ENCODE assay signal across 8 cellular contexts in the genomic region with DNA sequence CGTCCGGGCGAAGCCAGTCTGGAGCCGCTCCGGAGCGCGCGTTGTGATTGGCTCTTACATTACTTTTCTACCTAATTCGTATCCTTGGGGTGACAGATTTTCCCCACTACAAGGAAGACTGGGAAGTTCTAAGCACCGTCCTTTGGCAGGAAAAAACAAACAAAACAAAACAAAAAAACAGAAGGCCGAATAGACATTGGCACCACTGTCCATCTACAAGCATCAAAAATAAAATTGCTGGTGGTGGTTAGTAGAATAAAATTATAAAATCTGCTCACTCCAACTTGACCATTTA. TPM values are rescaled to one million over a fixed set of nuclear protein-coding genes. Genes with fewer than 3 reads are reported as not detected.
DNase-seq lines count a peak whose midpoint lies in the region; ATAC-seq and TF ChIP-seq lines count a peak whose summit lies in the region.

No MANE protein-coding gene starts in this region.

- no peak for TF ChIP-seq POLR2A in esophagus muscularis mucosa (IDR thresholded peaks at IDR 0.05; ENCODE audit: low read depth)

- H3K36me3 Mint-ChIP-seq in activated T-cell treated with anti-CD3 and anti-CD28 coated beads, Interleukin-2, amount 50 U/mL, for 4 hours (ENCODE audit: insufficient read depth), result no peaks in the 10 kb centered on the region
- no peaks in the 10 kb centered on the region for H3K36me3 Mint-ChIP-seq in neural crest cell (ENCODE audit: low read depth)

- DNase-seq in activated T-cell treated with anti-CD3 and anti-CD28 coated beads, Interleukin-2, amount 50 U/mL, for 4 hours, result no peak
- DNase-seq in activated T-cell treated with anti-CD3 and anti-CD28 coated beads for 4 hours, result no peak
- DNase-seq in RWPE2 (ENCODE audit: low spot score), result no peak
- no peak for DNase-seq in esophagus muscularis mucosa (ENCODE audit: extremely low spot score)
- no peak for DNase-seq in neural crest cell (ENCODE audit: low read depth, low spot score)
- no peak for DNase-seq in COLO829 (ENCODE audit: low spot score)
- DNase-seq in HT-29 (ENCODE audit: low spot score), result no peak

- H3K27me3 Mint-ChIP-seq in activated T-cell treated with anti-CD3 and anti-CD28 coated beads, Interleukin-2, amount 50 U/mL, for 4 hours (ENCODE audit: low read depth), result peaks cover 42% of the 10 kb centered on the region
- H3K27me3 Mint-ChIP-seq in neural crest cell (ENCODE audit: low read depth), result peaks cover 80% of the 10 kb centered on the region

- H3K4me1 Mint-ChIP-seq in activated T-cell treated with anti-CD3 and anti-CD28 coated beads, Interleukin-2, amount 50 U/mL, for 4 hours (ENCODE audit: low read depth), result peaks cover 21% of the 10 kb centered on the region
- peaks cover 26% of the 10 kb centered on the region for H3K4me1 Mint-ChIP-seq in neural crest cell

- H3K4me3 ChIP-seq in RWPE2 (ENCODE audit: severe bottlenecking) (peak overlapping the region; percentile 48), esophagus muscularis mucosa (peak overlapping the region; percentile 68 to 89 (median 81))

- peak overlapping the region; percentile 97 for H3K27ac Mint-ChIP-seq in neural crest cell (ENCODE audit: unreplicated experiment)

- intact Hi-C loops in esophagus muscularis mucosa (cut with DNase I), result no loop called here

- no peaks in the 10 kb centered on the region for H3K36me3 ChIP-seq in RWPE2 (ENCODE audit: low read depth)
- no peaks in the 10 kb centered on the region for H3K36me3 ChIP-seq in esophagus muscularis mucosa

- ATAC-seq in activated T-cell treated with anti-CD3 and anti-CD28 coated beads, Interleukin-2, amount 50 U/mL, for 4 hours, result peak in 1 of 2 donors; percentile 24
- ATAC-seq in HG02870 (IDR thresholded peaks at IDR 0.05; ENCODE audit: unreplicated experiment) (peak; percentile 41), RWPE2 (ENCODE audit: low read depth) (peak; percentile 31)

- peaks cover 4% of the 10 kb centered on the region for H3K9me3 Mint-ChIP-seq in activated T-cell treated with anti-CD3 and anti-CD28 coated beads, Interleukin-2, amount 50 U/mL, for 4 hours
- peaks cover 2% of the 10 kb centered on the region for H3K9me3 Mint-ChIP-seq in neural crest cell

- peaks cover 39% of the 10 kb centered on the region for H3K4me1 ChIP-seq in RWPE2 (ENCODE audit: insufficient read depth, poor library complexity, severe bottlenecking)
- peaks cover 5 to 33% (median 26%) of the 10 kb centered on the region in 4 donors for H3K4me1 ChIP-seq in esophagus muscularis mucosa

- H3K9me3 ChIP-seq in RWPE2 (ENCODE audit: severe bottlenecking) (no peaks in the 10 kb centered on the region), esophagus muscularis mucosa (no peaks in the 10 kb centered on the region)

- peak overlapping the region; percentile 77 for H3K27ac ChIP-seq in RWPE2 (ENCODE audit: poor library complexity, severe bottlenecking)
- peak overlapping the region; percentile 93 to 97 (median 96) for H3K27ac ChIP-seq in esophagus muscularis mucosa (replicated peaks in 1 of 4)

- under 1% methylated on average over 11 of the region's 11 CpGs for WGBS in esophagus muscularis mucosa

- H3K27me3 ChIP-seq in RWPE2 (ENCODE audit: insufficient read depth, poor library complexity, severe bottlenecking) (no peaks in the 10 kb centered on the region), esophagus muscularis mucosa (peaks cover 0 to 4% (median 0%) of the 10 kb centered on the region in 4 donors)

- TF ChIP-seq EP300 in esophagus muscularis mucosa (IDR thresholded peaks at IDR 0.05), result no peak

- TF ChIP-seq CTCF in RWPE2 (IDR thresholded peaks at IDR 0.05; ENCODE audit: poor library complexity, severe bottlenecking) (no peak), esophagus muscularis mucosa (IDR thresholded peaks at IDR 0.05) (no peak), neural crest cell (conservative IDR thresholded peaks at IDR 0.05) (no peak)

- peak overlapping the region; percentile 94 for H3K4me3 Mint-ChIP-seq in activated T-cell treated with anti-CD3 and anti-CD28 coated beads, Interleukin-2, amount 50 U/mL, for 4 hours
- peak overlapping the region; percentile 98 for H3K4me3 Mint-ChIP-seq in neural crest cell

RNA-seq across cellular contexts. Expression of a gene that starts 0.7 kb away (rescaled TPM):
- 1 to 10 TPM; 2.3 to 5.4 (median 4.1) TPM for total RNA-seq in activated T-cell treated with anti-CD3 and anti-CD28 coated beads, Interleukin-2, amount 50 U/mL, for 4 hours
- total RNA-seq in esophagus muscularis mucosa, result 10 to 100 TPM; 44.2 to 47.1 (median 45.1) TPM
- total RNA-seq in neural crest cell, result 3.2 and 3.5 TPM in 2 replicates
- total RNA-seq in HT-29 (2014; rRNA removed; shearing (Covaris generic)), result 12.3 and 16.3 TPM in 2 replicates
